Comparison of ENCODE assay signal across 21 cellular contexts in the genomic region with DNA sequence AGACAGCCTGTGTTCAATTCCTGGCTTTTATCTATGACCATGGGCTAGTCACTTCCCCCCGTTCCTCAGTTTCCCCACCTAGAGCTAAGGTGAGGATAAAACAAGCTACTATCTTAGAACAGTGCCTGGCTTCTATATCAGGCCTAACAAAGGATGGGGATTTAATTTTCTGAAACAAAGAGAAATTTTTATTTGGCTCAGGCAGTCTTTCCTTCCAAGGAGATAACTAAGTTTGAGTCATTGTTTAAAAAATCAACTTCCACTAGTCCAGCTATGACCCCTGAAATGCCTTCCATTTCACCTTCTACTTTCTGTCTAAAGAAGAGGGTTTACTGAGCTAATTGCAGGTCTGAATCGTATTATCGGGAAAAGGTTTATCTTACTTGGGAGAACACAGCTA.
DNase-seq lines count a peak whose midpoint lies in the region; ATAC-seq and TF ChIP-seq lines count a peak whose summit lies in the region.
"Had no signal": no experiment of that assay in that cellular context is flagged by ENCODE, and none has a peak within 500 bp of the region (broad histone marks: within the 10 kb centered on the region; RNA-seq: fewer than 3 reads in every experiment).

No MANE protein-coding gene starts in this region.

- no peak overlapping the region for H3K23ac ChIP-seq in neuronal stem cell (ENCODE audit: low read depth, low read length, poor library complexity)

- peak overlapping the region; percentile 6 for H3K27ac ChIP-seq in RWPE2 (ENCODE audit: poor library complexity, severe bottlenecking)
- H3K27ac ChIP-seq in neuronal stem cell (replicated peaks; ENCODE audit: low read length), result no peak overlapping the region

- H3K4me3 Mint-ChIP-seq in activated naive CD4-positive, alpha-beta T cell treated with anti-CD3 and anti-CD28 coated beads, Interleukin-2, amount 50 U/mL, for 24 hours, result no peak overlapping the region
- H3K4me3 Mint-ChIP-seq in stimulated activated memory B cell treated with anti-CD40 and anti-IgM and Interleukin-4, amounts not matched to agents 10 μg/mL and 1 μg/mL and 100 μg/mL, for 72 hours, result no peak overlapping the region
- H3K4me3 Mint-ChIP-seq: dendritic cell treated with granulocyte-macrophage colony-stimulating factor and Interleukin-4, amounts not matched to agents 40 ng/mL and 50 ng/mL, for 4 days; nephron progenitor cell; stimulated activated naive CD8-positive, alpha-beta T cell treated with anti-CD3 and anti-CD28 coated beads, Interleukin-15, Interleukin-2, amounts not matched to agents 100 ng/mL and 50 ng/mL, for 24 hours; T-helper 1 cell treated with Interleukin-12 subunit alpha and Interleukin-12 subunit beta and Interleukin-4 antibody, amounts not matched to agents 30 μg/mL and 1 μg/mL, for 36 hours had no signal

- H3K18ac ChIP-seq in neuronal stem cell (ENCODE audit: low read length), result no peak overlapping the region

- no peak for DNase-seq in activated naive CD4-positive, alpha-beta T cell treated with anti-CD3 and anti-CD28 coated beads, Interleukin-2, amount 50 U/mL, for 16 hours
- DNase-seq in RWPE2 (ENCODE audit: low spot score) (no peak), kidney glomerular epithelial cell (lab: John Stamatoyannopoulos, UW) (peak; percentile 7), AG08395 (ENCODE audit: low spot score) (no peak), DMS79 treated with DMSO at 0.1 percent for 48 hours (lab: John Stamatoyannopoulos, UW) (no peak), neuronal stem cell (ENCODE audit: low spot score) (no peak)
- DNase-seq: activated CD4-positive, CD25-positive, alpha-beta regulatory T cell; activated effector memory CD4-positive, alpha-beta T cell treated with Interleukin-2 at 50 U/mL for 16 hours; Calu3; mammary epithelial cell; NCI-H2029; NCI-H510A; nephron progenitor cell; SHP77; stimulated activated CD4-positive, alpha-beta T cell treated with anti-CD3 and anti-CD28 coated beads, Interleukin-15, amount 100 ng/mL, for 24 hours had no signal

- no peak overlapping the region for H4K91ac ChIP-seq in neuronal stem cell (ENCODE audit: low read depth, low read length, poor library complexity)

- no peak overlapping the region for H3K4ac ChIP-seq in neuronal stem cell (ENCODE audit: low read length)

- no peak overlapping the region for H2BK12ac ChIP-seq in neuronal stem cell (ENCODE audit: low read length)

- H3K27me3 Mint-ChIP-seq in activated naive CD4-positive, alpha-beta T cell treated with anti-CD3 and anti-CD28 coated beads, Interleukin-2, amount 50 U/mL, for 24 hours, result no peaks in the 10 kb centered on the region
- H3K27me3 Mint-ChIP-seq in stimulated activated memory B cell treated with anti-CD40 and anti-IgM and Interleukin-4, amounts not matched to agents 10 μg/mL and 1 μg/mL and 100 μg/mL, for 72 hours, result no peaks in the 10 kb centered on the region
- H3K27me3 Mint-ChIP-seq: dendritic cell treated with granulocyte-macrophage colony-stimulating factor and Interleukin-4, amounts not matched to agents 40 ng/mL and 50 ng/mL, for 4 days; IgD-negative memory B cell; stimulated activated naive CD8-positive, alpha-beta T cell treated with anti-CD3 and anti-CD28 coated beads, Interleukin-15, Interleukin-2, amounts not matched to agents 100 ng/mL and 50 ng/mL, for 24 hours had no signal

- H3K36me3 ChIP-seq in RWPE2 (ENCODE audit: low read depth) (peaks cover 19% of the 10 kb centered on the region), neuronal stem cell (replicated peaks in 1 of 2; ENCODE audit: control insufficient read depth in 2 of 2, insufficient read depth in 2 of 2, low read length in 2 of 2) (no peaks in the 10 kb centered on the region)

- H2AFZ ChIP-seq in neuronal stem cell (ENCODE audit: low read length), result no peak overlapping the region

- no peaks in the 10 kb centered on the region for H3K27me3 ChIP-seq in RWPE2 (ENCODE audit: insufficient read depth, poor library complexity, severe bottlenecking)
- no peaks in the 10 kb centered on the region for H3K27me3 ChIP-seq in neuronal stem cell (ENCODE audit: control insufficient read depth in 3 of 3, insufficient read depth in 3 of 3, low read depth in 1 of 3, low read length in 3 of 3)

- peaks cover 2% of the 10 kb centered on the region for H3K36me3 Mint-ChIP-seq in activated naive CD4-positive, alpha-beta T cell treated with anti-CD3 and anti-CD28 coated beads, Interleukin-2, amount 50 U/mL, for 24 hours
- H3K36me3 Mint-ChIP-seq in stimulated activated memory B cell treated with anti-CD40 and anti-IgM and Interleukin-4, amounts not matched to agents 10 μg/mL and 1 μg/mL and 100 μg/mL, for 72 hours, result peaks cover 10% of the 10 kb centered on the region

- peaks cover 33% of the 10 kb centered on the region for H3K4me1 ChIP-seq in RWPE2 (ENCODE audit: insufficient read depth, poor library complexity, severe bottlenecking)
- H3K4me1 ChIP-seq in neuronal stem cell (ENCODE audit: control insufficient read depth in 2 of 2, insufficient read depth in 1 of 2, low read depth in 1 of 2, low read length in 2 of 2), result peaks cover 22% of the 10 kb centered on the region in 2 donors

- H2BK120ac ChIP-seq in neuronal stem cell (ENCODE audit: low read depth, low read length), result no peak overlapping the region

- WGBS in neuronal stem cell (ENCODE audit: extremely low coverage in 2 of 2, insufficient read length in 2 of 2, insufficient replicate concordance in 1 of 2), 2 donors, result no CpG with 5 or more reads among the region's 3 CpGs

- peaks cover 8% of the 10 kb centered on the region for H3K79me1 ChIP-seq in neuronal stem cell (ENCODE audit: low read depth, low read length)

- no peak overlapping the region for H4K8ac ChIP-seq in neuronal stem cell (ENCODE audit: low read depth, low read length)

- no peak overlapping the region for H2BK15ac ChIP-seq in neuronal stem cell (ENCODE audit: low read length)

- H3K4me2 ChIP-seq in neuronal stem cell (ENCODE audit: insufficient read depth, low read length, poor library complexity, severe bottlenecking), result no peak overlapping the region

- no peaks in the 10 kb centered on the region for H3K9me3 Mint-ChIP-seq in activated naive CD4-positive, alpha-beta T cell treated with anti-CD3 and anti-CD28 coated beads, Interleukin-2, amount 50 U/mL, for 24 hours
- no peaks in the 10 kb centered on the region for H3K9me3 Mint-ChIP-seq in stimulated activated memory B cell treated with anti-CD40 and anti-IgM and Interleukin-4, amounts not matched to agents 10 μg/mL and 1 μg/mL and 100 μg/mL, for 72 hours
- H3K9me3 Mint-ChIP-seq: dendritic cell treated with granulocyte-macrophage colony-stimulating factor and Interleukin-4, amounts not matched to agents 40 ng/mL and 50 ng/mL, for 4 days; IgD-negative memory B cell; nephron progenitor cell; stimulated activated naive CD8-positive, alpha-beta T cell treated with anti-CD3 and anti-CD28 coated beads, Interleukin-15, Interleukin-2, amounts not matched to agents 100 ng/mL and 50 ng/mL, for 24 hours; T-helper 1 cell treated with Interleukin-12 subunit alpha and Interleukin-12 subunit beta and Interleukin-4 antibody, amounts not matched to agents 30 μg/mL and 1 μg/mL, for 36 hours had no signal

- H3K4me3 ChIP-seq in RWPE2 (ENCODE audit: severe bottlenecking) (no peak overlapping the region), neuronal stem cell (ENCODE audit: low read length in 2 of 2) (no peak overlapping the region)

- H2AK5ac ChIP-seq in neuronal stem cell (ENCODE audit: low read depth, low read length), result no peak overlapping the region

- peak overlapping the region; percentile 32 for H3K27ac Mint-ChIP-seq in activated naive CD4-positive, alpha-beta T cell treated with anti-CD3 and anti-CD28 coated beads, Interleukin-2, amount 50 U/mL, for 24 hours
- H3K27ac Mint-ChIP-seq in stimulated activated memory B cell treated with anti-CD40 and anti-IgM and Interleukin-4, amounts not matched to agents 10 μg/mL and 1 μg/mL and 100 μg/mL, for 72 hours, result peak overlapping the region; percentile 21
- H3K27ac Mint-ChIP-seq: dendritic cell treated with granulocyte-macrophage colony-stimulating factor and Interleukin-4, amounts not matched to agents 40 ng/mL and 50 ng/mL, for 4 days; stimulated activated naive CD8-positive, alpha-beta T cell treated with anti-CD3 and anti-CD28 coated beads, Interleukin-15, Interleukin-2, amounts not matched to agents 100 ng/mL and 50 ng/mL, for 24 hours; T-helper 1 cell treated with Interleukin-12 subunit alpha and Interleukin-12 subunit beta and Interleukin-4 antibody, amounts not matched to agents 30 μg/mL and 1 μg/mL, for 36 hours had no signal

- ATAC-seq in RWPE2 (ENCODE audit: low read depth), result no peak
- no peak for ATAC-seq in stimulated activated memory B cell treated with anti-CD40 and anti-IgM and Interleukin-4, amounts not matched to agents 10 μg/mL and 1 μg/mL and 100 μg/mL, for 72 hours

- no peak overlapping the region for H3K14ac ChIP-seq in neuronal stem cell (ENCODE audit: low read length)

- no peak overlapping the region for H2BK5ac ChIP-seq in neuronal stem cell (ENCODE audit: low read length)

- H3K4me1 Mint-ChIP-seq in activated naive CD4-positive, alpha-beta T cell treated with anti-CD3 and anti-CD28 coated beads, Interleukin-2, amount 50 U/mL, for 24 hours, result peaks cover 47% of the 10 kb centered on the region
- H3K4me1 Mint-ChIP-seq in stimulated activated memory B cell treated with anti-CD40 and anti-IgM and Interleukin-4, amounts not matched to agents 10 μg/mL and 1 μg/mL and 100 μg/mL, for 72 hours, result peaks cover 66% of the 10 kb centered on the region

- no peak for TF ChIP-seq CTCF in RWPE2 (IDR thresholded peaks at IDR 0.05; ENCODE audit: poor library complexity, severe bottlenecking)

- H3K9me3 ChIP-seq in RWPE2 (ENCODE audit: severe bottlenecking) (no peaks in the 10 kb centered on the region), neuronal stem cell (replicated peaks in 1 of 2; ENCODE audit: control insufficient read depth in 2 of 2, insufficient read depth in 1 of 2, low read depth in 1 of 2, low read length in 2 of 2) (no peaks in the 10 kb centered on the region)

- H3K9ac ChIP-seq in neuronal stem cell (ENCODE audit: low read depth, low read length, poor library complexity), result no peak overlapping the region
